25 cellular contexts compared by ENCODE assay signal in genomic region chr9:36051317-36051716, GRCh38. TPM values are rescaled to one million over a fixed set of nuclear protein-coding genes. Genes with fewer than 3 reads are reported as not detected.
A peak's percentile ranks its signal among the peaks of the same experiment; 100 is the strongest.
DNase-seq lines count a peak whose midpoint lies in the region; ATAC-seq lines count a peak whose summit lies in the region.
"Had no signal": no experiment of that assay in that cellular context is flagged by ENCODE, and none has a peak within 500 bp of the region (broad histone marks: within the 10 kb centered on the region; RNA-seq: fewer than 3 reads in every experiment).

No MANE protein-coding gene starts in this region.

- H3K36me3 Mint-ChIP-seq in activated naive CD8-positive, alpha-beta T cell treated with anti-CD3 and anti-CD28 coated beads, Interleukin-2, amount 50 U/mL, for 24 hours (ENCODE audit: low read depth) = no peaks in the 10 kb centered on the region
- H3K36me3 Mint-ChIP-seq: natural killer cell had no signal

- ATAC-seq in HG02610 (IDR thresholded peaks at IDR 0.05; ENCODE audit: unreplicated experiment) = peak; percentile 48
- peak; percentile 80 for ATAC-seq in activated naive CD8-positive, alpha-beta T cell treated with anti-CD3 and anti-CD28 coated beads, Interleukin-2, amount 50 U/mL, for 24 hours
- no peak for ATAC-seq in sciatic nerve
- ATAC-seq: effector memory CD8-positive, alpha-beta T cell; GM23338; lower lobe of right lung; natural killer cell; psoas muscle; T-cell had no signal

- no peak overlapping the region for H3K4me3 Mint-ChIP-seq in activated naive CD8-positive, alpha-beta T cell treated with anti-CD3 and anti-CD28 coated beads, Interleukin-2, amount 50 U/mL, for 24 hours
- H3K4me3 Mint-ChIP-seq: activated naive CD4-positive, alpha-beta T cell treated with anti-CD3 and anti-CD28 coated beads for 36 hours; effector memory CD8-positive, alpha-beta T cell; GM23338; IgD-negative memory B cell; natural killer cell; T-cell had no signal

- no peak overlapping the region for H3K27ac Mint-ChIP-seq in activated naive CD8-positive, alpha-beta T cell treated with anti-CD3 and anti-CD28 coated beads, Interleukin-2, amount 50 U/mL, for 24 hours
- H3K27ac Mint-ChIP-seq: activated naive CD4-positive, alpha-beta T cell treated with anti-CD3 and anti-CD28 coated beads for 36 hours; effector memory CD8-positive, alpha-beta T cell; GM23338; IgD-negative memory B cell; natural killer cell; T-cell had no signal

- no peaks in the 10 kb centered on the region for H3K9me3 Mint-ChIP-seq in activated naive CD8-positive, alpha-beta T cell treated with anti-CD3 and anti-CD28 coated beads, Interleukin-2, amount 50 U/mL, for 24 hours
- H3K9me3 Mint-ChIP-seq: activated naive CD4-positive, alpha-beta T cell treated with anti-CD3 and anti-CD28 coated beads for 36 hours; effector memory CD8-positive, alpha-beta T cell; GM23338; IgD-negative memory B cell; natural killer cell; T-cell had no signal

- DNase-seq in stimulated activated CD4-positive, alpha-beta T cell treated with anti-CD3 and anti-CD28 coated beads, Interleukin-15, amount 100 ng/mL, for 24 hours = peak; percentile 9
- no peak for DNase-seq in stimulated activated CD4-positive, alpha-beta T cell treated with anti-CD3 and anti-CD28 coated beads, Interleukin-4, amount 100 ng/mL, for 1 hour
- DNase-seq in activated naive CD8-positive, alpha-beta T cell treated with anti-CD3 and anti-CD28 coated beads, Interleukin-2, amount 50 U/mL, for 24 hours = no peak
- DNase-seq in NCI-H1048 (lab: John Stamatoyannopoulos, UW) (no peak), GM19240 (ENCODE audit: insufficient read length, low spot score) (no peak), sciatic nerve (ENCODE audit: low spot score) (no peak)
- DNase-seq: activated CD4-positive, CD25-positive, alpha-beta regulatory T cell; activated CD8-positive, alpha-beta memory T cell treated with anti-CD3 and anti-CD28 coated beads for 24 hours; activated naive CD4-positive, alpha-beta T cell treated with anti-CD3 and anti-CD28 coated beads for 36 hours; aorta; DMS153; effector memory CD8-positive, alpha-beta T cell; foreskin fibroblast; head of caudate nucleus; lower lobe of right lung; natural killer cell; NCI-H1092 treated with DMSO at 0.1 percent for 48 hours; NCI-H2029; occipital lobe; psoas muscle; T-cell; trophoblast cell had no signal

- H3K4me1 Mint-ChIP-seq in activated naive CD8-positive, alpha-beta T cell treated with anti-CD3 and anti-CD28 coated beads, Interleukin-2, amount 50 U/mL, for 24 hours = peaks cover 2% of the 10 kb centered on the region

- intact Hi-C loops in sciatic nerve (cut with DNase I) = no loop called here

- no peaks in the 10 kb centered on the region for H3K27me3 Mint-ChIP-seq in activated naive CD8-positive, alpha-beta T cell treated with anti-CD3 and anti-CD28 coated beads, Interleukin-2, amount 50 U/mL, for 24 hours
- H3K27me3 Mint-ChIP-seq: effector memory CD8-positive, alpha-beta T cell; IgD-negative memory B cell; T-cell had no signal

RNA-seq across cellular contexts. Expression of gene RECK, which starts 14.6 kb away (rescaled TPM):
- 24.0 TPM for total RNA-seq in sciatic nerve
